In the genomic region with DNA sequence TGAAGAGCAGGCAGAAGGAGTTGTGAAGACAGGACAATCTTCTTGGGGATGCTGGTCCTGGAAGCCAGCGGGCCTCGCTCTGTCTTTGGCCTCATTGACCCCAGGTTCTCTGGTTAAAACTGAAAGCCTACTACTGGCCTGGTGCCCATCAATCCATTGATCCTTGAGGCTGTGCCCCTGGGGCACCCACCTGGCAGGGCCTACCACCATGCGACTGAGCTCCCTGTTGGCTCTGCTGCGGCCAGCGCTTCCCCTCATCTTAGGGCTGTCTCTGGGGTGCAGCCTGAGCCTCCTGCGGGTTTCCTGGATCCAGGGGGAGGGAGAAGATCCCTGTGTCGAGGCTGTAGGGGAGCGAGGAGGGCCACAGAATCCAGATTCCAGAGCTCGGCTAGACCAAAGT, we compare ENCODE assay signal across 10 cellular contexts. TPM values are rescaled to one million over a fixed set of nuclear protein-coding genes. Genes with fewer than 3 reads are reported as not detected.
DNase-seq lines count a peak whose midpoint lies in the region; ATAC-seq and TF ChIP-seq lines count a peak whose summit lies in the region.
"Had no signal": no experiment of that assay in that cellular context is flagged by ENCODE, and none has a peak within 500 bp of the region (broad histone marks: within the 10 kb centered on the region; RNA-seq: fewer than 3 reads in every experiment).

No MANE protein-coding gene starts in this region.

- no peak for DNase-seq in activated CD4-positive, alpha-beta T cell treated with anti-CD3 and anti-CD28 coated beads for 36 hours
- no peak for DNase-seq in activated CD4-positive, alpha-beta T cell treated with anti-CD3 and anti-CD28 coated beads for 4 hours
- DNase-seq in stimulated activated naive CD8-positive, alpha-beta T cell treated with anti-CD3 and anti-CD28 coated beads, Interleukin-15, amount 100 ng/mL, for 72 hours, result no peak
- DNase-seq in NCI-H524 treated with DMSO at 0.1 percent for 48 hours (lab: John Stamatoyannopoulos, UW) (no peak), erythroblast (lab: John Stamatoyannopoulos, UW) (no peak)
- DNase-seq: NCI-H510A had no signal

- H3K4me1 ChIP-seq in iPS-20b (ENCODE audit: insufficient read depth, low read length), result no peaks in the 10 kb centered on the region

- peaks cover 28% of the 10 kb centered on the region for H3K36me3 Mint-ChIP-seq in activated CD4-positive, alpha-beta T cell treated with anti-CD3 and anti-CD28 coated beads for 36 hours (ENCODE audit: low read depth)
- H3K36me3 Mint-ChIP-seq in activated T-helper 17 cell treated with anti-CD3 and anti-CD28 coated beads, Interleukin-2, amount 50 U/mL, for 72 hours (ENCODE audit: low read depth), result peaks cover 55% of the 10 kb centered on the region

- no peak for TF ChIP-seq POLR2A in erythroblast (IDR thresholded peaks at IDR 0.05; ENCODE audit: low read length)

- peak overlapping the region; percentile 98 for H3K4me3 Mint-ChIP-seq in activated CD4-positive, alpha-beta T cell treated with anti-CD3 and anti-CD28 coated beads for 36 hours
- H3K4me3 Mint-ChIP-seq in activated T-helper 17 cell treated with anti-CD3 and anti-CD28 coated beads, Interleukin-2, amount 50 U/mL, for 72 hours, result peak overlapping the region; percentile 98
- H3K4me3 Mint-ChIP-seq in stimulated activated naive CD8-positive, alpha-beta T cell treated with anti-CD3 and anti-CD28 coated beads, Interleukin-15, amount 100 ng/mL, for 72 hours, result peak overlapping the region; percentile 99 to 100

- no peaks in the 10 kb centered on the region for H3K27me3 Mint-ChIP-seq in activated CD4-positive, alpha-beta T cell treated with anti-CD3 and anti-CD28 coated beads for 36 hours
- H3K27me3 Mint-ChIP-seq in activated T-helper 17 cell treated with anti-CD3 and anti-CD28 coated beads, Interleukin-2, amount 50 U/mL, for 72 hours, result no peaks in the 10 kb centered on the region
- no peaks in the 10 kb centered on the region for H3K27me3 Mint-ChIP-seq in stimulated activated naive CD8-positive, alpha-beta T cell treated with anti-CD3 and anti-CD28 coated beads, Interleukin-15, amount 100 ng/mL, for 72 hours

- no peak overlapping the region for H3K27ac ChIP-seq in iPS-20b (ENCODE audit: low read length)

- intact Hi-C loops in activated CD4-positive, alpha-beta T cell treated with anti-CD3 and anti-CD28 coated beads for 36 hours (cut with DNase I, micrococcal nuclease), result loop anchor here in 1 of 2 experiments (1.0 to 2.0 kb wide), 4 partner anchors 10 to 399 kb away; partner anchors contain the start of genes FASTK and RHEB

- POLR2A ChIA-PET in activated CD4-positive, alpha-beta T cell treated with anti-CD3 and anti-CD28 coated beads for 36 hours (lab: Charles Lee), result interaction anchor here (1.5 kb wide), 1 partner anchor 9 kb away, joined by 4 read pairs; no protein-coding TSS in a partner anchor

- CTCF ChIA-PET in activated CD4-positive, alpha-beta T cell treated with anti-CD3 and anti-CD28 coated beads for 36 hours (lab: Charles Lee), result interaction anchor here (1.0 to 3.8 kb wide), 5 partner anchors 10 to 124 kb away, joined by 3 to 41 read pairs (median 6); no protein-coding TSS in a partner anchor

- no peak overlapping the region; the same call in 1 of the 2 replicates for H3K9ac ChIP-seq in iPS-20b (ENCODE audit: low read depth, low read length)

- H3K9me3 Mint-ChIP-seq in activated CD4-positive, alpha-beta T cell treated with anti-CD3 and anti-CD28 coated beads for 36 hours (ENCODE audit: low read depth), result no peaks in the 10 kb centered on the region
- no peaks in the 10 kb centered on the region for H3K9me3 Mint-ChIP-seq in activated T-helper 17 cell treated with anti-CD3 and anti-CD28 coated beads, Interleukin-2, amount 50 U/mL, for 72 hours
- no peaks in the 10 kb centered on the region for H3K9me3 Mint-ChIP-seq in stimulated activated naive CD8-positive, alpha-beta T cell treated with anti-CD3 and anti-CD28 coated beads, Interleukin-15, amount 100 ng/mL, for 72 hours

- H3K4me1 Mint-ChIP-seq in activated CD4-positive, alpha-beta T cell treated with anti-CD3 and anti-CD28 coated beads for 36 hours, result peaks cover 27% of the 10 kb centered on the region
- peaks cover 8% of the 10 kb centered on the region for H3K4me1 Mint-ChIP-seq in activated T-helper 17 cell treated with anti-CD3 and anti-CD28 coated beads, Interleukin-2, amount 50 U/mL, for 72 hours
- H3K4me1 Mint-ChIP-seq in stimulated activated naive CD8-positive, alpha-beta T cell treated with anti-CD3 and anti-CD28 coated beads, Interleukin-15, amount 100 ng/mL, for 72 hours, result peaks cover 38% of the 10 kb centered on the region

- H3K9me3 ChIP-seq in iPS-20b (ENCODE audit: insufficient read depth, low read depth, low read length), result no peaks in the 10 kb centered on the region

- H3K4me3 ChIP-seq in iPS-20b (ENCODE audit: low read length), result peak overlapping the region; percentile 98; the same call in 1 of the 2 replicates

- H3K27ac Mint-ChIP-seq in activated CD4-positive, alpha-beta T cell treated with anti-CD3 and anti-CD28 coated beads for 36 hours, result peak overlapping the region; percentile 99
- H3K27ac Mint-ChIP-seq in activated T-helper 17 cell treated with anti-CD3 and anti-CD28 coated beads, Interleukin-2, amount 50 U/mL, for 72 hours, result peak overlapping the region; percentile 97
- peak overlapping the region; percentile 99 to 100 for H3K27ac Mint-ChIP-seq in stimulated activated naive CD8-positive, alpha-beta T cell treated with anti-CD3 and anti-CD28 coated beads, Interleukin-15, amount 100 ng/mL, for 72 hours

- H3K36me3 ChIP-seq in iPS-20b (ENCODE audit: insufficient read depth, low read depth, low read length), result peaks cover 34% of the 10 kb centered on the region

- H3K27me3 ChIP-seq in iPS-20b (ENCODE audit: insufficient read depth, low read length), result no peaks in the 10 kb centered on the region

- no peak for ATAC-seq in activated CD4-positive, alpha-beta T cell treated with anti-CD3 and anti-CD28 coated beads for 36 hours
- no peak for ATAC-seq in activated T-helper 17 cell treated with anti-CD3 and anti-CD28 coated beads, Interleukin-2, amount 50 U/mL, for 72 hours (replicated peaks)
- ATAC-seq in stimulated activated naive CD8-positive, alpha-beta T cell treated with anti-CD3 and anti-CD28 coated beads, Interleukin-15, amount 100 ng/mL, for 72 hours, result no peak
- ATAC-seq in GM19328 (IDR thresholded peaks at IDR 0.05; ENCODE audit: unreplicated experiment), result no peak

RNA-seq across cellular contexts. Expression of gene CHPF2, which starts 1.5 kb away (rescaled TPM):
- total RNA-seq in activated CD4-positive, alpha-beta T cell treated with anti-CD3 and anti-CD28 coated beads for 36 hours, result 10 to 100 TPM; 20.7 to 27.3 TPM
- 10 to 100 TPM; 31.3 to 36.3 TPM for total RNA-seq in activated T-helper 17 cell treated with anti-CD3 and anti-CD28 coated beads, Interleukin-2, amount 50 U/mL, for 72 hours

RNA-seq across cellular contexts. Expression of gene ABCF2, which starts 6.8 kb away (rescaled TPM):
- 10 to 100 TPM; 48.4 to 49.0 TPM for total RNA-seq in activated CD4-positive, alpha-beta T cell treated with anti-CD3 and anti-CD28 coated beads for 36 hours
- 10 to 100 TPM; 26.9 to 55.2 TPM for total RNA-seq in activated T-helper 17 cell treated with anti-CD3 and anti-CD28 coated beads, Interleukin-2, amount 50 U/mL, for 72 hours

RNA-seq across cellular contexts. Expression of gene SMARCD3, which starts 14.7 kb away (rescaled TPM):
- 1 to 10 TPM; 4.1 to 4.8 TPM for total RNA-seq in activated CD4-positive, alpha-beta T cell treated with anti-CD3 and anti-CD28 coated beads for 36 hours
- total RNA-seq in activated T-helper 17 cell treated with anti-CD3 and anti-CD28 coated beads, Interleukin-2, amount 50 U/mL, for 72 hours, result 10 to 100 TPM in 1 of 2 donors, 1 to 10 TPM in 1; 1.3 to 11.8 TPM

RNA-seq across cellular contexts. Expression of gene H2BK1, which starts 23.5 kb away (rescaled TPM):
- total RNA-seq in activated CD4-positive, alpha-beta T cell treated with anti-CD3 and anti-CD28 coated beads for 36 hours, result not detected
- total RNA-seq in activated T-helper 17 cell treated with anti-CD3 and anti-CD28 coated beads, Interleukin-2, amount 50 U/mL, for 72 hours, result 1 to 10 TPM in 1 of 2 donors, not detected in 1; 1.2 TPM
- total RNA-seq: renal cortical epithelial cell had no signal

RNA-seq across cellular contexts. Expression of gene ASB10, which starts 46.8 kb away (rescaled TPM):
- total RNA-seq in activated CD4-positive, alpha-beta T cell treated with anti-CD3 and anti-CD28 coated beads for 36 hours, result not detected
- total RNA-seq in activated T-helper 17 cell treated with anti-CD3 and anti-CD28 coated beads, Interleukin-2, amount 50 U/mL, for 72 hours, result not detected
- total RNA-seq: renal cortical epithelial cell had no signal
